ENCODE assay signal across 14 cellular contexts in genomic region chr13:62643799-62644484, GRCh38.
DNase-seq lines count a peak whose midpoint lies in the region; ATAC-seq and TF ChIP-seq lines count a peak whose summit lies in the region.
"Had no signal": no experiment of that assay in that cellular context is flagged by ENCODE, and none has a peak within 500 bp of the region (broad histone marks: within the 10 kb centered on the region; RNA-seq: fewer than 3 reads in every experiment).

No MANE protein-coding gene starts in this region.

- in situ Hi-C loops in gastrocnemius medialis (cut with MboI; ENCODE audit: low sequenced_read_pairs in 4 of 4), result no loop called here

- H3K4me2 ChIP-seq in DOHH2 (ENCODE audit: low read length), result 0 out of 2 replicates have a peak overlapping the region, but pooled peaks have one; percentile 14

- DNase-seq in NCI-H526 (lab: John Stamatoyannopoulos, UW) (peak; percentile 65 to 89), nucleus accumbens (lab: John Stamatoyannopoulos, UW) (no peak), AG20443 (ENCODE audit: low spot score) (no peak), gastrocnemius medialis (no peak)
- DNase-seq: activated CD4-positive, CD25-positive, alpha-beta regulatory T cell treated with anti-CD3 and anti-CD28 coated beads, Interleukin-2, amount 50 U/mL, for 72 hours; adrenal gland; esophagus squamous epithelium; NCI-H187; T-cell had no signal

- H3K4me3 ChIP-seq in DOHH2 (ENCODE audit: low read length), result no peak overlapping the region
- H3K4me3 ChIP-seq in gastrocnemius medialis, result no peak overlapping the region
- H3K4me3 ChIP-seq: adrenal gland, esophagus squamous epithelium, K562 had no signal

- peaks cover 10% of the 10 kb centered on the region; the same call in 1 of the 2 replicates for H3K9me3 ChIP-seq in DOHH2 (ENCODE audit: control insufficient read depth, insufficient read depth, low read length)
- H3K9me3 ChIP-seq in gastrocnemius medialis, result no peaks in the 10 kb centered on the region
- H3K9me3 ChIP-seq: adrenal gland had no signal

- peak; percentile 72 for ATAC-seq in GM19452 (IDR thresholded peaks at IDR 0.05; ENCODE audit: unreplicated experiment)
- ATAC-seq in HG02943 (IDR thresholded peaks at IDR 0.05; ENCODE audit: low read depth, unreplicated experiment), result peak; percentile 76
- ATAC-seq in HG03045 (IDR thresholded peaks at IDR 0.05; ENCODE audit: unreplicated experiment), result no peak
- no peak for ATAC-seq in gastrocnemius medialis
- ATAC-seq: K562, T-cell had no signal

- TF ChIP-seq CTCF in DOHH2 (IDR thresholded peaks at IDR 0.05; ENCODE audit: low read depth, low read length, poor library complexity, severe bottlenecking) (no peak), gastrocnemius medialis (IDR thresholded peaks at IDR 0.05 in 4 of 5, conservative IDR thresholded peaks at IDR 0.05 in 1 of 5) (no peak)

- no peaks in the 10 kb centered on the region for H4K20me1 ChIP-seq in DOHH2 (ENCODE audit: control insufficient read depth, insufficient read depth, low read depth, low read length)

- no peaks in the 10 kb centered on the region for H3K79me2 ChIP-seq in DOHH2 (ENCODE audit: control insufficient read depth, low read length)

- peaks cover 11% of the 10 kb centered on the region for H3K4me1 ChIP-seq in DOHH2 (ENCODE audit: control insufficient read depth, low read length)
- no peaks in the 10 kb centered on the region for H3K4me1 ChIP-seq in gastrocnemius medialis
- H3K4me1 ChIP-seq: adrenal gland, esophagus squamous epithelium had no signal

- H3F3A ChIP-seq in DOHH2 (ENCODE audit: control insufficient read depth, insufficient read depth), result no peaks in the 10 kb centered on the region

- H3K27me3 ChIP-seq in DOHH2 (ENCODE audit: control insufficient read depth, low read length), result no peaks in the 10 kb centered on the region
- H3K27me3 ChIP-seq in gastrocnemius medialis, result no peaks in the 10 kb centered on the region
- H3K27me3 ChIP-seq: adrenal gland, esophagus squamous epithelium had no signal

- H3K36me3 ChIP-seq in DOHH2 (ENCODE audit: control insufficient read depth, low read length), result no peaks in the 10 kb centered on the region; the same call in 1 of the 2 replicates
- no peaks in the 10 kb centered on the region for H3K36me3 ChIP-seq in gastrocnemius medialis
- H3K36me3 ChIP-seq: adrenal gland, esophagus squamous epithelium had no signal

- intact Hi-C loops in gastrocnemius medialis (cut with DNase I; ENCODE audit: low total_unique reads), result no loop called here

- H3K27ac ChIP-seq in DOHH2 (ENCODE audit: low read depth, low read length) (0 out of 2 replicates have a peak overlapping the region, but pooled peaks have one; percentile 19), gastrocnemius medialis (no peak overlapping the region)
- H3K27ac ChIP-seq: adrenal gland, esophagus squamous epithelium had no signal

- no peaks in the 10 kb centered on the region for H3K9me2 ChIP-seq in DOHH2 (replicated peaks; ENCODE audit: control insufficient read depth, low read length)

- no peak for TF ChIP-seq POLR2A in gastrocnemius medialis (IDR thresholded peaks at IDR 0.05)

Comparison
In these comparisons a context has a peak if more than half of its experiments do, and no peak if none do; other contexts are left out.
1. ATAC-seq: peak in GM19452 (single experiment) and HG02943 (single experiment); none in HG03045 (single experiment) and gastrocnemius medialis (0 of 2).
2. DNase-seq: peak in NCI-H526 (2 of 2); none in nucleus accumbens (0 of 56), AG20443 (single experiment) and gastrocnemius medialis (0 of 2).